In the genomic region with DNA sequence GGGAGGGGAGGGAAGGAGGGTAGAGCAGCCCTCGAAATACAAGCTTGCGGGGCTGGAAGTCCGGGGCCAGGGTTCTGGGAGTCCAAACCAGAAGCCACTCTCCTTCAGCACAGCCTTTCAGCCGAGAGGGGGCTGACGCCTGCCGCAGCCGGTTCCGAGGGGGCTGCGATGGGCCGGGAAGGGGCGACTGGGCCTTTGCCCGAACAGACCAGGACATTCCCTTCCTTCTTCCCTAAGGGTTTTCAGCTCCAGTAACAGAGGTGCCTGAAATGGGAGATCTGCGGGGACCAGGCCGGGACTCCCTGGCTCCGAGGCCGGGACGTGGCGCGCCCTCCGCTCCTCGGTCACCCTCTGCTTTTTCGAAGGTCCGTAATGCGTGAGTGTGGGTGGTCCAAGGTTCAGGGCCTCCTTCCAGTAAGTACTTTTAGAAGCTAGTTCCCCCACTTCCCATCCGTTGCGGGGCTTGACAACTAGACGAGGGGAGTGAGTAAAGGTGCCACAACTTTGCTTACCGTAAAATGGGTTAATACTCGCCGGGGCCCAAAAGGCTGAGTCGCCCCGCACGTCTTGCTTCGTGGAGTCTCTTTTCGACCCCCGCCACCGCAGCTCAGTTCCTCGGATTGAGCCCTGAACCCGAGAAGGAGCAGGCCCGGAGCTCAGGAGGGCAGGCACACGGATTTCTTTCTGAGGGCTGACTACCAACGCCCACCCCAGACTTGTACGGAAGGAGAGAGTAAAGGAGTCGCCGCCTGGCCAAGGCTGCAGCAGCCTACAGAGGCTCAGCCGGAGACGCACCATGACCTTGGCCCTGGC, we compare ENCODE assay signal across 2 cellular contexts.
TF ChIP-seq lines count a peak whose summit lies in the region.

No MANE protein-coding gene starts in this region.

TF ChIP-seq in IMR-90, 13 proteins besides CTCF, POLR2A, EP300 and RAD21:
- TF ChIP-seq FOS (IDR thresholded peaks at IDR 0.05; ENCODE audit: low read depth, low read length) (no peak), RFX5 (IDR thresholded peaks at IDR 0.05; ENCODE audit: low read depth, low read length) (no peak), ELK1 (IDR thresholded peaks at IDR 0.05; ENCODE audit: borderline replicate concordance, low read depth, low read length) (no peak), NFE2L2 (IDR thresholded peaks at IDR 0.05; ENCODE audit: low read depth, low read length) (no peak), USF2 (IDR thresholded peaks at IDR 0.05; ENCODE audit: low read depth, low read length) (no peak), MAZ (IDR thresholded peaks at IDR 0.05; ENCODE audit: borderline replicate concordance, low read depth, low read length) (no peak), BHLHE40 (IDR thresholded peaks at IDR 0.05; ENCODE audit: low read depth, low read length) (no peak), CHD1 (IDR thresholded peaks at IDR 0.05; ENCODE audit: low read depth, low read length) (no peak), SMC3 (IDR thresholded peaks at IDR 0.05; ENCODE audit: low read depth, low read length) (no peak), MAFK (IDR thresholded peaks at IDR 0.05; ENCODE audit: low read depth, low read length) (no peak), CEBPB (IDR thresholded peaks at IDR 0.05; ENCODE audit: low read depth, low read length) (no peak), MXI1 (IDR thresholded peaks at IDR 0.05; ENCODE audit: borderline replicate concordance, low read depth, low read length) (no peak), RCOR1 (IDR thresholded peaks at IDR 0.05; ENCODE audit: insufficient replicate concordance, low read length) (no peak)

TF ChIP-seq in neural cell, 6 proteins besides CTCF, POLR2A, EP300 and RAD21:
- no peak for TF ChIP-seq MXI1 (conservative IDR thresholded peaks at IDR 0.05; ENCODE audit: poor library complexity, severe bottlenecking)
- TF ChIP-seq, protein P1, sequence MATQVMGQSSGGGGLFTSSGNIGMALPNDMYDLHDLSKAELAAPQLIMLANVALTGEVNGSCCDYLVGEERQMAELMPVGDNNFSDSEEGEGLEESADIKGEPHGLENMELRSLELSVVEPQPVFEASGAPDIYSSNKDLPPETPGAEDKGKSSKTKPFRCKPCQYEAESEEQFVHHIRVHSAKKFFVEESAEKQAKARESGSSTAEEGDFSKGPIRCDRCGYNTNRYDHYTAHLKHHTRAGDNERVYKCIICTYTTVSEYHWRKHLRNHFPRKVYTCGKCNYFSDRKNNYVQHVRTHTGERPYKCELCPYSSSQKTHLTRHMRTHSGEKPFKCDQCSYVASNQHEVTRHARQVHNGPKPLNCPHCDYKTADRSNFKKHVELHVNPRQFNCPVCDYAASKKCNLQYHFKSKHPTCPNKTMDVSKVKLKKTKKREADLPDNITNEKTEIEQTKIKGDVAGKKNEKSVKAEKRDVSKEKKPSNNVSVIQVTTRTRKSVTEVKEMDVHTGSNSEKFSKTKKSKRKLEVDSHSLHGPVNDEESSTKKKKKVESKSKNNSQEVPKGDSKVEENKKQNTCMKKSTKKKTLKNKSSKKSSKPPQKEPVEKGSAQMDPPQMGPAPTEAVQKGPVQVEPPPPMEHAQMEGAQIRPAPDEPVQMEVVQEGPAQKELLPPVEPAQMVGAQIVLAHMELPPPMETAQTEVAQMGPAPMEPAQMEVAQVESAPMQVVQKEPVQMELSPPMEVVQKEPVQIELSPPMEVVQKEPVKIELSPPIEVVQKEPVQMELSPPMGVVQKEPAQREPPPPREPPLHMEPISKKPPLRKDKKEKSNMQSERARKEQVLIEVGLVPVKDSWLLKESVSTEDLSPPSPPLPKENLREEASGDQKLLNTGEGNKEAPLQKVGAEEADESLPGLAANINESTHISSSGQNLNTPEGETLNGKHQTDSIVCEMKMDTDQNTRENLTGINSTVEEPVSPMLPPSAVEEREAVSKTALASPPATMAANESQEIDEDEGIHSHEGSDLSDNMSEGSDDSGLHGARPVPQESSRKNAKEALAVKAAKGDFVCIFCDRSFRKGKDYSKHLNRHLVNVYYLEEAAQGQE (IDR thresholded peaks at IDR 0.05; ENCODE audit: borderline replicate concordance), result no peak
- TF ChIP-seq POLR2AphosphoS5 (IDR thresholded peaks at IDR 0.05), result no peak
- TF ChIP-seq EZH2 (IDR thresholded peaks at IDR 0.05; ENCODE audit: borderline replicate concordance, insufficient read depth, low read length, poor library complexity, severe bottlenecking), result no peak
- no peak for TF ChIP-seq SMC3 (conservative IDR thresholded peaks at IDR 0.05; ENCODE audit: poor library complexity)
- TF ChIP-seq TAF1 (IDR thresholded peaks at IDR 0.05; ENCODE audit: low read depth), result no peak
